Comparison of ENCODE assay signal across 8 cellular contexts in genomic region chr6:27311806-27312145, GRCh38. TPM values are rescaled to one million over a fixed set of nuclear protein-coding genes. Genes with fewer than 3 reads are reported as not detected.
DNase-seq lines count a peak whose midpoint lies in the region; ATAC-seq, FAIRE-seq and TF ChIP-seq lines count a peak whose summit lies in the region.

No MANE protein-coding gene starts in this region.

- intact Hi-C loops in cardiac septum (cut with DNase I) (no loop called here), breast epithelium (cut with DNase I; ENCODE audit: low total_unique reads) (no loop called here)

- H3K4me3 ChIP-seq in cardiac muscle cell (peak overlapping the region; percentile 52), breast epithelium (peak overlapping the region in 2 of 3 donors; percentile 56 to 72), upper lobe of left lung (peak overlapping the region in 3 of 4 donors; percentile 38 to 53 (median 52))

- no peak for FAIRE-seq in GM12891 (lab: Jason Lieb, UNC)

- DNase-seq in cardiac muscle cell (ENCODE audit: low read depth in 1 of 2, low spot score in 1 of 2) (no peak), cardiac septum (ENCODE audit: low spot score) (no peak), breast epithelium (ENCODE audit: low spot score in 2 of 2) (no peak), memory B cell (ENCODE audit: low spot score in 2 of 2) (no peak), upper lobe of left lung (no peak), activated gamma-delta T cell (lab: John Stamatoyannopoulos, UW) (no peak), GM12891 (ENCODE audit: insufficient read length, low spot score) (no peak), SW480 (ENCODE audit: low spot score) (no peak)

- 11 to 17% methylated on average over 19 of the region's 19 CpGs for WGBS in upper lobe of left lung, 2 donors

- peaks cover 2% of the 10 kb centered on the region for H3K9me3 Mint-ChIP-seq in memory B cell

- TF ChIP-seq EP300 in upper lobe of left lung (IDR thresholded peaks at IDR 0.05): no peak

- H3K36me3 Mint-ChIP-seq in memory B cell: no peaks in the 10 kb centered on the region

- H3K4me3 Mint-ChIP-seq in memory B cell: peak overlapping the region; percentile 74

- TF ChIP-seq POLR2A in breast epithelium (IDR thresholded peaks at IDR 0.05) (no peak), upper lobe of left lung (IDR thresholded peaks at IDR 0.05) (no peak), GM12891 (IDR thresholded peaks at IDR 0.05; ENCODE audit: low read depth, low read length) (no peak)

- ATAC-seq in memory B cell (ENCODE audit: low read depth) (no peak), upper lobe of left lung (ENCODE audit: low FRiP score in 2 of 2) (peak in 1 of 2 donors; percentile 35)

- H3K4me1 ChIP-seq in cardiac muscle cell (ENCODE audit: low read depth) (no peaks in the 10 kb centered on the region), breast epithelium (no peaks in the 10 kb centered on the region), upper lobe of left lung (peaks cover 6 to 15% (median 9%) of the 10 kb centered on the region in 4 donors)

- no peaks in the 10 kb centered on the region for H3K36me3 ChIP-seq in cardiac muscle cell
- no peaks in the 10 kb centered on the region for H3K36me3 ChIP-seq in breast epithelium
- no peaks in the 10 kb centered on the region for H3K36me3 ChIP-seq in upper lobe of left lung

- TF ChIP-seq CTCF in cardiac muscle cell (IDR thresholded peaks at IDR 0.05; ENCODE audit: low read depth, low read length) (no peak), breast epithelium (IDR thresholded peaks at IDR 0.05) (no peak), upper lobe of left lung (IDR thresholded peaks at IDR 0.05) (no peak)

- no peaks in the 10 kb centered on the region for H3K4me1 Mint-ChIP-seq in memory B cell

- H3K27ac Mint-ChIP-seq in memory B cell: no peak overlapping the region

- H3K27ac ChIP-seq in cardiac muscle cell: no peak overlapping the region
- no peak overlapping the region for H3K27ac ChIP-seq in breast epithelium
- H3K27ac ChIP-seq in upper lobe of left lung: no peak overlapping the region

- H3K27me3 Mint-ChIP-seq in memory B cell: peaks cover 22% of the 10 kb centered on the region

- H3K27me3 ChIP-seq in cardiac muscle cell (peaks cover 83% of the 10 kb centered on the region), breast epithelium (peaks cover 0 to 48% of the 10 kb centered on the region in 2 donors), upper lobe of left lung (peaks cover 0 to 4% (median 1%) of the 10 kb centered on the region in 4 donors)

- no peaks in the 10 kb centered on the region for H3K9me3 ChIP-seq in cardiac muscle cell (ENCODE audit: low read depth)
- H3K9me3 ChIP-seq in breast epithelium: no peaks in the 10 kb centered on the region
- no peaks in the 10 kb centered on the region for H3K9me3 ChIP-seq in upper lobe of left lung

TF ChIP-seq in GM12891, 5 proteins besides CTCF, POLR2A, EP300 and RAD21:
- TF ChIP-seq PAX5 (IDR thresholded peaks at IDR 0.05; ENCODE audit: insufficient read depth, low read length, severe bottlenecking) (no peak), SPI1 (IDR thresholded peaks at IDR 0.05; ENCODE audit: low read depth, low read length) (no peak), POU2F2 (IDR thresholded peaks at IDR 0.05; ENCODE audit: low read depth, low read length) (no peak), TAF1 (IDR thresholded peaks at IDR 0.05; ENCODE audit: low read depth, low read length) (no peak), POLR2AphosphoS5 (IDR thresholded peaks at IDR 0.05; ENCODE audit: low read depth, low read length) (no peak)
TF ChIP-seq in GM12891: peak in this region for 0.

RNA-seq across cellular contexts. Expression of gene POM121L2, which starts 0.3 kb away (rescaled TPM):
- 0.18 TPM in 1 of 2 replicates, not detected in the other for total RNA-seq in cardiac muscle cell
- 0.60 TPM in 1 of 2 replicates, not detected in the other for polyA plus RNA-seq in cardiac muscle cell
- not detected for total RNA-seq in cardiac septum
- not detected for total RNA-seq in breast epithelium
- not detected for total RNA-seq in upper lobe of left lung
- polyA plus RNA-seq in GM12891 (2012; ENCODE audit: low read depth, missing spikeins): not detected
